ENCODE assay signal across 8 cellular contexts in the genomic region with DNA sequence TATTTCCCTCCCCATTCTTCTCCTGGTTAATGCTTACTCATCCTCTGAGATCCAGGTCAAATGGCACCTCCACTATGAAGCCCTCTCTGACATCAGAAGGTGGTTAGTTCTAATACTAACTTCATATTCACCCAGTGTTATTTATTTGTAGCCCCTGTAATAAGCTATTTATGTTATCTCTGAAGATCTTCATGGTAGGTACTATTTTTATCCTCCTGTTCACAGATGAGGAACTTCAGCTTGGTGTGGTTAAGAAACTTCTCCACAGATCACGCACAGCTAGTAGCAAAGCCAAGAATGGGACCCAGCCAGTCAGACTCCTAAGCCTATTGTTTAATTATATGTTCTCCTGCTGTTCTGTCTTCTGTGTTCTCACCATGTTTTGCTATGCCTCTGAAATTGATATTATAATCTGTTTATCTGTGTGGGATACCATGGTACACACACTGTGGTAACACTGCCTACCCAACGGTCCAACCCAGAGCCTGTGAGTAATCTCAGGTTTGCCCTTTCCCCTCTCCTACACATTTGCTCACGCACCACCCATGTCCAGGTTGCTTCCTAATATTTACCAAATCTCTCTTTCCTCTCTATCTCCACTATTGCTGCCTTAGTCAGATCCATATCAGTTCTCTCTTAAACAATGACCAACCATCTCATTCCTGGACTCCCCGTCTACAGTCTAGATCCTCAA.
A peak's percentile ranks its signal among the peaks of the same experiment; 100 is the strongest.
DNase-seq lines count a peak whose midpoint lies in the region; ATAC-seq, FAIRE-seq and TF ChIP-seq lines count a peak whose summit lies in the region.

No MANE protein-coding gene starts in this region.

- ATAC-seq in GM18498 (IDR thresholded peaks at IDR 0.05; ENCODE audit: unreplicated experiment) (peak; percentile 73), GM21423 (IDR thresholded peaks at IDR 0.05; ENCODE audit: unreplicated experiment) (peak; percentile 69), HG03354 (IDR thresholded peaks at IDR 0.05; ENCODE audit: poor library complexity, severe bottlenecking, unreplicated experiment) (peak; percentile 86), GM12878 (peak; percentile 77)

- no peak for TF ChIP-seq RAD21 in GM12878 (IDR thresholded peaks at IDR 0.05; ENCODE audit: insufficient read depth, low read depth, low read length)

- SMC1A ChIA-PET in GM12878 (lab: Charles Lee; ENCODE audit: uncharacterized antibody, unreplicated experiment) = interaction anchor here (0.6 to 8.0 kb wide), 7 partner anchors 9 to 101 kb away, joined by 3 to 86 read pairs (median 14); no protein-coding TSS in a partner anchor

- no peaks in the 10 kb centered on the region for H3K79me2 ChIP-seq in GM12878 (ENCODE audit: control insufficient read depth, insufficient read depth, low read length)

- peaks cover 17% of the 10 kb centered on the region for H3K9me3 ChIP-seq in GM12878 (replicated peaks; ENCODE audit: control insufficient read depth, insufficient read depth, low read length)
- H3K9me3 ChIP-seq in spleen = peaks cover 3 to 15% (median 12%) of the 10 kb centered on the region in 8 donors

- H3K4me1 ChIP-seq in GM12878 (ENCODE audit: control insufficient read depth, insufficient read depth, low read length) (peaks cover 41% of the 10 kb centered on the region), spleen (peaks cover 0 to 38% (median 11%) of the 10 kb centered on the region in 6 donors)

- no TSS peak for BruUV-seq in GM12878 (replicated peaks; lab: Mats Ljungman, UMichigan)

- in situ Hi-C loops in GM12878 (cut with MboI) = no loop called here

- H3K36me3 ChIP-seq in GM12878 (ENCODE audit: control insufficient read depth in 2 of 2, insufficient read depth in 2 of 2, low read length in 1 of 2) (no peaks in the 10 kb centered on the region), spleen (no peaks in the 10 kb centered on the region)

- CTCF ChIA-PET in GM12878 (lab: Yijun Ruan, JAX) = interaction anchor here (0.6 to 1.9 kb wide), 4 partner anchors 10 to 408 kb away, joined by 3 to 19 read pairs (median 8); no protein-coding TSS in a partner anchor

- peak in 1 of 2 experiments; percentile 79; a peak in 3 of 4 replicates for TF ChIP-seq EP300 in GM12878 (IDR thresholded peaks at IDR 0.05; ENCODE audit: borderline replicate concordance in 1 of 2, control insufficient read depth in 1 of 2, low read depth in 2 of 2, low read length in 2 of 2)

- RAD21 ChIA-PET in GM12878 (lab: Charles Lee; ENCODE audit: unreplicated experiment) = interaction anchor here (0.8 to 3.1 kb wide), 4 partner anchors 9 to 19 kb away, joined by 3 to 30 read pairs (median 8); no protein-coding TSS in a partner anchor

- WGBS in GM12878 (ENCODE audit: insufficient coverage, insufficient replicate concordance, low lambda C conversion rate, missing lambda C conversion rate) = 18% methylated on average over 4 of the region's 4 CpGs
- WGBS in spleen, 5 donors = 53 to 70% (median 62%) methylated on average over 4 of the region's 4 CpGs

- H2AFZ ChIP-seq in GM12878 (ENCODE audit: control insufficient read depth, low read depth, low read length) = no peak overlapping the region; the same call in 1 of the 2 replicates

- H3K4me3 ChIP-seq in GM12878 = no peak overlapping the region
- H3K4me3 ChIP-seq in spleen = no peak overlapping the region
- H3K4me3 ChIP-seq in dorsolateral prefrontal cortex = no peak overlapping the region

- no peaks in the 10 kb centered on the region for H4K20me1 ChIP-seq in GM12878 (ENCODE audit: control insufficient read depth, insufficient read depth)

- no peak for TF ChIP-seq POLR2A in GM12878 (IDR thresholded peaks at IDR 0.05; ENCODE audit: low read depth, low read length)
- TF ChIP-seq POLR2A in spleen (IDR thresholded peaks at IDR 0.05) = no peak

- TF ChIP-seq CTCF in GM12878 (IDR thresholded peaks at IDR 0.05 in 2 of 3, conservative IDR thresholded peaks at IDR 0.05 in 1 of 3; ENCODE audit: control insufficient read depth in 2 of 3, extremely low read depth in 1 of 3, insufficient read depth in 1 of 3, low read depth in 3 of 3, low read length in 3 of 3) (no peak), spleen (IDR thresholded peaks at IDR 0.05 in 8 of 11, conservative IDR thresholded peaks at IDR 0.05 in 3 of 11) (no peak), dorsolateral prefrontal cortex (IDR thresholded peaks at IDR 0.05 in 54 of 56, conservative IDR thresholded peaks at IDR 0.05 in 2 of 56; ENCODE audit: low read depth in 1 of 56, partially characterized antibody in 56 of 56) (no peak)

- DNase-seq in GM12878 (ENCODE audit: low read depth, low spot score) = no peak
- no peak for DNase-seq in spleen
- no peak for DNase-seq in DMS53 (lab: John Stamatoyannopoulos, UW)
- DNase-seq in dorsolateral prefrontal cortex = no peak
- no peak for DNase-seq in activated gamma-delta T cell (lab: John Stamatoyannopoulos, UW)

- FAIRE-seq in GM12878 (lab: Jason Lieb, UNC) = peak; percentile 78

- H3K27ac ChIP-seq in GM12878 (ENCODE audit: control insufficient read depth, insufficient read depth) (peak overlapping the region; percentile 61), spleen (peak overlapping the region in 4 of 8 donors; percentile 4 to 71 (median 42)), dorsolateral prefrontal cortex (peak overlapping the region in 18 of 59 donors; percentile 12 to 70 (median 38))

- H3K9ac ChIP-seq in GM12878 (ENCODE audit: control insufficient read depth, insufficient read depth, low read length) = peak overlapping the region; percentile 27; the same call in 1 of the 2 replicates

- intact Hi-C loops in GM12878 (cut with micrococcal nuclease; ENCODE audit: unreplicated experiment) = no loop called here
- intact Hi-C loops in spleen (cut with DNase I; ENCODE audit: low total_unique reads) = no loop called here
- intact Hi-C loops in dorsolateral prefrontal cortex (cut with DNase I) = no loop called here

- POLR2A ChIA-PET in GM12878 (lab: Charles Lee) = interaction anchor here (0.6 to 2.8 kb wide), 5 partner anchors 9 to 126 kb away, joined by 3 to 13 read pairs (median 4); no protein-coding TSS in a partner anchor

- H3K27me3 ChIP-seq in GM12878 (replicated peaks in 1 of 2; ENCODE audit: control insufficient read depth in 2 of 2, insufficient read depth in 2 of 2, low read length in 1 of 2) (no peaks in the 10 kb centered on the region), spleen (replicated peaks in 1 of 7) (no peaks in the 10 kb centered on the region), dorsolateral prefrontal cortex (no peaks in the 10 kb centered on the region)

- H3K4me2 ChIP-seq in GM12878 (ENCODE audit: control insufficient read depth, insufficient read depth) = peak overlapping the region; percentile 26

TF ChIP-seq in GM12878, 131 proteins besides CTCF, POLR2A, EP300 and RAD21 (continues in another document):
- TF ChIP-seq ZNF274 (IDR thresholded peaks at IDR 0.05; ENCODE audit: insufficient read depth, insufficient read length) = no peak
- TF ChIP-seq BCL11A (IDR thresholded peaks at IDR 0.05; ENCODE audit: low read depth, low read length) = peak; percentile 57
- peak; percentile 60 for TF ChIP-seq RUNX3 (IDR thresholded peaks at IDR 0.05; ENCODE audit: low read length)
- TF ChIP-seq HCFC1 (IDR thresholded peaks at IDR 0.05; ENCODE audit: low read length) = no peak
- TF ChIP-seq CHD2 (IDR thresholded peaks at IDR 0.05; ENCODE audit: borderline replicate concordance, low read depth, low read length) = no peak
- TF ChIP-seq TCF3 (IDR thresholded peaks at IDR 0.05; ENCODE audit: borderline replicate concordance, insufficient read depth, low read depth, low read length) = no peak
- TF ChIP-seq TARDBP (IDR thresholded peaks at IDR 0.05; ENCODE audit: borderline replicate concordance) = no peak
- TF ChIP-seq ATF7 (IDR thresholded peaks at IDR 0.05; ENCODE audit: low read depth) = 0 out of 2 replicates have a peak, but pooled peaks have one; percentile 60
- TF ChIP-seq KDM1A (IDR thresholded peaks at IDR 0.05; ENCODE audit: borderline replicate concordance) = no peak
- TF ChIP-seq, protein P1, sequence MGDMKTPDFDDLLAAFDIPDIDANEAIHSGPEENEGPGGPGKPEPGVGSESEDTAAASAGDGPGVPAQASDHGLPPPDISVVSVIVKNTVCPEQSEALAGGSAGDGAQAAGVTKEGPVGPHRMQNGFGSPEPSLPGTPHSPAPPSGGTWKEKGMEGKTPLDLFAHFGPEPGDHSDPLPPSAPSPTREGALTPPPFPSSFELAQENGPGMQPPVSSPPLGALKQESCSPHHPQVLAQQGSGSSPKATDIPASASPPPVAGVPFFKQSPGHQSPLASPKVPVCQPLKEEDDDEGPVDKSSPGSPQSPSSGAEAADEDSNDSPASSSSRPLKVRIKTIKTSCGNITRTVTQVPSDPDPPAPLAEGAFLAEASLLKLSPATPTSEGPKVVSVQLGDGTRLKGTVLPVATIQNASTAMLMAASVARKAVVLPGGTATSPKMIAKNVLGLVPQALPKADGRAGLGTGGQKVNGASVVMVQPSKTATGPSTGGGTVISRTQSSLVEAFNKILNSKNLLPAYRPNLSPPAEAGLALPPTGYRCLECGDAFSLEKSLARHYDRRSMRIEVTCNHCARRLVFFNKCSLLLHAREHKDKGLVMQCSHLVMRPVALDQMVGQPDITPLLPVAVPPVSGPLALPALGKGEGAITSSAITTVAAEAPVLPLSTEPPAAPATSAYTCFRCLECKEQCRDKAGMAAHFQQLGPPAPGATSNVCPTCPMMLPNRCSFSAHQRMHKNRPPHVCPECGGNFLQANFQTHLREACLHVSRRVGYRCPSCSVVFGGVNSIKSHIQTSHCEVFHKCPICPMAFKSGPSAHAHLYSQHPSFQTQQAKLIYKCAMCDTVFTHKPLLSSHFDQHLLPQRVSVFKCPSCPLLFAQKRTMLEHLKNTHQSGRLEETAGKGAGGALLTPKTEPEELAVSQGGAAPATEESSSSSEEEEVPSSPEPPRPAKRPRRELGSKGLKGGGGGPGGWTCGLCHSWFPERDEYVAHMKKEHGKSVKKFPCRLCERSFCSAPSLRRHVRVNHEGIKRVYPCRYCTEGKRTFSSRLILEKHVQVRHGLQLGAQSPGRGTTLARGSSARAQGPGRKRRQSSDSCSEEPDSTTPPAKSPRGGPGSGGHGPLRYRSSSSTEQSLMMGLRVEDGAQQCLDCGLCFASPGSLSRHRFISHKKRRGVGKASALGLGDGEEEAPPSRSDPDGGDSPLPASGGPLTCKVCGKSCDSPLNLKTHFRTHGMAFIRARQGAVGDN (IDR thresholded peaks at IDR 0.05) = 0 out of 2 replicates have a peak, but pooled peaks have one; percentile 37
- no peak for TF ChIP-seq ZZZ3 (IDR thresholded peaks at IDR 0.05; ENCODE audit: control insufficient read depth, insufficient read length, low read depth)
- TF ChIP-seq KLF5 (IDR thresholded peaks at IDR 0.05; ENCODE audit: partially characterized antibody) = no peak
- TF ChIP-seq BHLHE40 (IDR thresholded peaks at IDR 0.05; ENCODE audit: borderline replicate concordance in 1 of 2, low read depth in 2 of 2, low read length in 1 of 2) = peak; percentile 9 to 47; a peak in 1 of 4 replicates
- 0 out of 2 replicates have a peak, but pooled peaks have one; percentile 1 for TF ChIP-seq ZNF384 (IDR thresholded peaks at IDR 0.05; ENCODE audit: borderline replicate concordance, low read depth, low read length)
- no peak for TF ChIP-seq NR2C1 (IDR thresholded peaks at IDR 0.05)
